In the genomic region with DNA sequence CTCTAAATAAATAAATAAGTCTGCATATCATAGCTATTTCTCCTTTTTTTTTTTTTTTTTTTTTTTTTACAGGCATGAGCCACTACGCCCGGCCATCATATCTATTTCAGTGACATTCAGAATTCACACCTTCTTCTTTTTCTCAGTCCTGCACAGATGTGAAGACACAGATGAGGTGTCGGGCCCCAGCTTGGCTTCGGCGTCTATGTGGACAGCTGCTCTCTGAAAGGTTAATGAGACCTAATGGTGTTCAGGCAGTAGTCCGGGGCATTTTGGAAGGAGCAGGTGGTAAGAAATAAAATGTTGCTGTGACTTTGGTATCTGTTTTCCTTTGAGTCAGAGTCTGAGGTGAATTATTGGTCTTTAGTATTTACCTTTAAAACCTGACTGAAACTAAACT, we compare ENCODE assay signal across 1 cellular context.
TF ChIP-seq lines count a peak whose summit lies in the region.

No MANE protein-coding gene starts in this region.

TF ChIP-seq in GM12878, 131 proteins besides CTCF, POLR2A, EP300 and RAD21 (continued from another document):
- TF ChIP-seq, protein P1, sequence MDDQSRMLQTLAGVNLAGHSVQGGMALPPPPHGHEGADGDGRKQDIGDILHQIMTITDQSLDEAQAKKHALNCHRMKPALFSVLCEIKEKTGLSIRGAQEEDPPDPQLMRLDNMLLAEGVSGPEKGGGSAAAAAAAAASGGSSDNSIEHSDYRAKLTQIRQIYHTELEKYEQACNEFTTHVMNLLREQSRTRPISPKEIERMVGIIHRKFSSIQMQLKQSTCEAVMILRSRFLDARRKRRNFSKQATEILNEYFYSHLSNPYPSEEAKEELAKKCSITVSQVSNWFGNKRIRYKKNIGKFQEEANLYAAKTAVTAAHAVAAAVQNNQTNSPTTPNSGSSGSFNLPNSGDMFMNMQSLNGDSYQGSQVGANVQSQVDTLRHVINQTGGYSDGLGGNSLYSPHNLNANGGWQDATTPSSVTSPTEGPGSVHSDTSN (IDR thresholded peaks at IDR 0.05; ENCODE audit: insufficient replicate concordance, low read depth, low read length) = no peak
- TF ChIP-seq, protein P2, sequence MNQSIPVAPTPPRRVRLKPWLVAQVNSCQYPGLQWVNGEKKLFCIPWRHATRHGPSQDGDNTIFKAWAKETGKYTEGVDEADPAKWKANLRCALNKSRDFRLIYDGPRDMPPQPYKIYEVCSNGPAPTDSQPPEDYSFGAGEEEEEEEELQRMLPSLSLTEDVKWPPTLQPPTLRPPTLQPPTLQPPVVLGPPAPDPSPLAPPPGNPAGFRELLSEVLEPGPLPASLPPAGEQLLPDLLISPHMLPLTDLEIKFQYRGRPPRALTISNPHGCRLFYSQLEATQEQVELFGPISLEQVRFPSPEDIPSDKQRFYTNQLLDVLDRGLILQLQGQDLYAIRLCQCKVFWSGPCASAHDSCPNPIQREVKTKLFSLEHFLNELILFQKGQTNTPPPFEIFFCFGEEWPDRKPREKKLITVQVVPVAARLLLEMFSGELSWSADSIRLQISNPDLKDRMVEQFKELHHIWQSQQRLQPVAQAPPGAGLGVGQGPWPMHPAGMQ (IDR thresholded peaks at IDR 0.05; ENCODE audit: borderline replicate concordance) = no peak
- no peak for TF ChIP-seq WRNIP1 (IDR thresholded peaks at IDR 0.05; ENCODE audit: borderline replicate concordance, low read depth, low read length)
- TF ChIP-seq ZNF384 (IDR thresholded peaks at IDR 0.05; ENCODE audit: borderline replicate concordance, low read depth, low read length) = peak; percentile 46; the same call in 1 of the 2 replicates
- no peak for TF ChIP-seq SRF (IDR thresholded peaks at IDR 0.05; ENCODE audit: low read depth in 2 of 2, low read length in 2 of 2)
- no peak for TF ChIP-seq STAT1 (conservative IDR thresholded peaks at IDR 0.05)
- TF ChIP-seq, protein P3, sequence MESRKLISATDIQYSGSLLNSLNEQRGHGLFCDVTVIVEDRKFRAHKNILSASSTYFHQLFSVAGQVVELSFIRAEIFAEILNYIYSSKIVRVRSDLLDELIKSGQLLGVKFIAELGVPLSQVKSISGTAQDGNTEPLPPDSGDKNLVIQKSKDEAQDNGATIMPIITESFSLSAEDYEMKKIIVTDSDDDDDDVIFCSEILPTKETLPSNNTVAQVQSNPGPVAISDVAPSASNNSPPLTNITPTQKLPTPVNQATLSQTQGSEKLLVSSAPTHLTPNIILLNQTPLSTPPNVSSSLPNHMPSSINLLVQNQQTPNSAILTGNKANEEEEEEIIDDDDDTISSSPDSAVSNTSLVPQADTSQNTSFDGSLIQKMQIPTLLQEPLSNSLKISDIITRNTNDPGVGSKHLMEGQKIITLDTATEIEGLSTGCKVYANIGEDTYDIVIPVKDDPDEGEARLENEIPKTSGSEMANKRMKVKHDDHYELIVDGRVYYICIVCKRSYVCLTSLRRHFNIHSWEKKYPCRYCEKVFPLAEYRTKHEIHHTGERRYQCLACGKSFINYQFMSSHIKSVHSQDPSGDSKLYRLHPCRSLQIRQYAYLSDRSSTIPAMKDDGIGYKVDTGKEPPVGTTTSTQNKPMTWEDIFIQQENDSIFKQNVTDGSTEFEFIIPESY (IDR thresholded peaks at IDR 0.05) = no peak
- TF ChIP-seq SIX5 (IDR thresholded peaks at IDR 0.05; ENCODE audit: low read depth, low read length, severe bottlenecking) = no peak
